ENCODE assay signal across 1 cellular context in genomic region chr22:36873614-36874308, GRCh38.
TF ChIP-seq lines count a peak whose summit lies in the region.

No MANE protein-coding gene starts in this region.

TF ChIP-seq in GM12878, 131 proteins besides CTCF, POLR2A, EP300 and RAD21 (continued from another document):
- TF ChIP-seq ZNF384 (IDR thresholded peaks at IDR 0.05; ENCODE audit: borderline replicate concordance, low read depth, low read length) (no peak), NBN (IDR thresholded peaks at IDR 0.05) (no peak), FOXM1 (IDR thresholded peaks at IDR 0.05; ENCODE audit: low read depth, low read length) (peak; percentile 79; the same call in 1 of the 2 replicates), E4F1 (IDR thresholded peaks at IDR 0.05; ENCODE audit: borderline replicate concordance, partially characterized antibody) (no peak), RFX5 (IDR thresholded peaks at IDR 0.05; ENCODE audit: low read depth, low read length) (no peak), IKZF1 (conservative IDR thresholded peaks at IDR 0.05) (peak; percentile 89), E2F8 (IDR thresholded peaks at IDR 0.05; ENCODE audit: low read depth, partially characterized antibody) (no peak), HDAC6 (IDR thresholded peaks at IDR 0.05; ENCODE audit: unreplicated experiment) (no peak), BCL11A (IDR thresholded peaks at IDR 0.05; ENCODE audit: low read depth, low read length) (peak; percentile 85), EGR1 (IDR thresholded peaks at IDR 0.05; ENCODE audit: borderline replicate concordance in 1 of 2, low read depth in 2 of 2, low read length in 2 of 2) (no peak), HCFC1 (IDR thresholded peaks at IDR 0.05; ENCODE audit: low read length) (no peak), SIN3A (IDR thresholded peaks at IDR 0.05; ENCODE audit: low read depth, low read length) (no peak), CBX5 (IDR thresholded peaks at IDR 0.05; ENCODE audit: low read depth) (0 out of 2 replicates have a peak, but pooled peaks have one; percentile 57), HSF1 (IDR thresholded peaks at IDR 0.05; ENCODE audit: low read depth, low read length) (no peak), RELA (IDR thresholded peaks at IDR 0.05; ENCODE audit: borderline replicate concordance, partially characterized antibody) (peak; percentile 89), BHLHE40 (IDR thresholded peaks at IDR 0.05; ENCODE audit: borderline replicate concordance in 1 of 2, low read depth in 2 of 2, low read length in 1 of 2) (no peak; a peak in 1 of 4 replicates), KAT2A (conservative IDR thresholded peaks at IDR 0.05; ENCODE audit: control insufficient read depth, low read depth, low read length) (no peak), HDAC2 (IDR thresholded peaks at IDR 0.05) (no peak), ZBTB11 (CRISPR knock-in tag; IDR thresholded peaks at IDR 0.05) (no peak), JUND (IDR thresholded peaks at IDR 0.05; ENCODE audit: low read depth, low read length) (peak; percentile 42; the same call in 1 of the 2 replicates), EED (IDR thresholded peaks at IDR 0.05; ENCODE audit: low read depth) (peak; percentile 76; the same call in 1 of the 2 replicates), IRF4 (IDR thresholded peaks at IDR 0.05; ENCODE audit: low read depth, low read length) (peak; percentile 68; the same call in 1 of the 2 replicates)
- TF ChIP-seq, protein P1, sequence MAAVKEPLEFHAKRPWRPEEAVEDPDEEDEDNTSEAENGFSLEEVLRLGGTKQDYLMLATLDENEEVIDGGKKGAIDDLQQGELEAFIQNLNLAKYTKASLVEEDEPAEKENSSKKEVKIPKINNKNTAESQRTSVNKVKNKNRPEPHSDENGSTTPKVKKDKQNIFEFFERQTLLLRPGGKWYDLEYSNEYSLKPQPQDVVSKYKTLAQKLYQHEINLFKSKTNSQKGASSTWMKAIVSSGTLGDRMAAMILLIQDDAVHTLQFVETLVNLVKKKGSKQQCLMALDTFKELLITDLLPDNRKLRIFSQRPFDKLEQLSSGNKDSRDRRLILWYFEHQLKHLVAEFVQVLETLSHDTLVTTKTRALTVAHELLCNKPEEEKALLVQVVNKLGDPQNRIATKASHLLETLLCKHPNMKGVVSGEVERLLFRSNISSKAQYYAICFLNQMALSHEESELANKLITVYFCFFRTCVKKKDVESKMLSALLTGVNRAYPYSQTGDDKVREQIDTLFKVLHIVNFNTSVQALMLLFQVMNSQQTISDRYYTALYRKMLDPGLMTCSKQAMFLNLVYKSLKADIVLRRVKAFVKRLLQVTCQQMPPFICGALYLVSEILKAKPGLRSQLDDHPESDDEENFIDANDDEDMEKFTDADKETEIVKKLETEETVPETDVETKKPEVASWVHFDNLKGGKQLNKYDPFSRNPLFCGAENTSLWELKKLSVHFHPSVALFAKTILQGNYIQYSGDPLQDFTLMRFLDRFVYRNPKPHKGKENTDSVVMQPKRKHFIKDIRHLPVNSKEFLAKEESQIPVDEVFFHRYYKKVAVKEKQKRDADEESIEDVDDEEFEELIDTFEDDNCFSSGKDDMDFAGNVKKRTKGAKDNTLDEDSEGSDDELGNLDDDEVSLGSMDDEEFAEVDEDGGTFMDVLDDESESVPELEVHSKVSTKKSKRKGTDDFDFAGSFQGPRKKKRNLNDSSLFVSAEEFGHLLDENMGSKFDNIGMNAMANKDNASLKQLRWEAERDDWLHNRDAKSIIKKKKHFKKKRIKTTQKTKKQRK (IDR thresholded peaks at IDR 0.05; ENCODE audit: low read depth, low read length): no peak
- TF ChIP-seq, protein P2, sequence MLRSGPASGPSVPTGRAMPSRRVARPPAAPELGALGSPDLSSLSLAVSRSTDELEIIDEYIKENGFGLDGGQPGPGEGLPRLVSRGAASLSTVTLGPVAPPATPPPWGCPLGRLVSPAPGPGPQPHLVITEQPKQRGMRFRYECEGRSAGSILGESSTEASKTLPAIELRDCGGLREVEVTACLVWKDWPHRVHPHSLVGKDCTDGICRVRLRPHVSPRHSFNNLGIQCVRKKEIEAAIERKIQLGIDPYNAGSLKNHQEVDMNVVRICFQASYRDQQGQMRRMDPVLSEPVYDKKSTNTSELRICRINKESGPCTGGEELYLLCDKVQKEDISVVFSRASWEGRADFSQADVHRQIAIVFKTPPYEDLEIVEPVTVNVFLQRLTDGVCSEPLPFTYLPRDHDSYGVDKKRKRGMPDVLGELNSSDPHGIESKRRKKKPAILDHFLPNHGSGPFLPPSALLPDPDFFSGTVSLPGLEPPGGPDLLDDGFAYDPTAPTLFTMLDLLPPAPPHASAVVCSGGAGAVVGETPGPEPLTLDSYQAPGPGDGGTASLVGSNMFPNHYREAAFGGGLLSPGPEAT (IDR thresholded peaks at IDR 0.05; ENCODE audit: low read depth): peak; percentile 78
TF ChIP-seq in GM12878: peak in this region for 33.
